In genomic region chr3:141487419-141488345, GRCh38 we compare ENCODE assay signal across 8 cellular contexts. TPM values are rescaled to one million over a fixed set of nuclear protein-coding genes. Genes with fewer than 3 reads are reported as not detected.
DNase-seq lines count a peak whose midpoint lies in the region; ATAC-seq, FAIRE-seq and TF ChIP-seq lines count a peak whose summit lies in the region.

No MANE protein-coding gene starts in this region.

- in situ Hi-C loops in G401 (cut with HindIII; ENCODE audit: low sequenced_read_pairs) (no loop called here), HAP-1 (cut with MboI; ENCODE audit: low sequenced_read_pairs) (no loop called here)

- ATAC-seq in thoracic aorta (ENCODE audit: insufficient number of reproducible peaks, low FRiP score, low read depth) = peak; percentile 27

- no peaks in the 10 kb centered on the region for H3K36me3 ChIP-seq in HAP-1 (replicated peaks)
- H3K36me3 ChIP-seq in thoracic aorta = no peaks in the 10 kb centered on the region

- H3K9me3 ChIP-seq in HAP-1 (no peaks in the 10 kb centered on the region), thoracic aorta (no peaks in the 10 kb centered on the region)

- peak overlapping the region; percentile 91 to 93 for H3K27ac ChIP-seq in thoracic aorta

- peaks cover 11% of the 10 kb centered on the region for H3K4me1 ChIP-seq in HAP-1
- H3K4me1 ChIP-seq in thoracic aorta (ENCODE audit: control insufficient read depth in 1 of 2, low read depth in 2 of 2) = peaks cover 4 to 29% of the 10 kb centered on the region in 2 donors

- H3K4me3 ChIP-seq in HAP-1 = peak overlapping the region; percentile 75
- H3K4me3 ChIP-seq in thoracic aorta = peak overlapping the region; percentile 95

- peak; percentile 74 for DNase-seq in G401 (ENCODE audit: low spot score)
- peak; percentile 75 to 83 for DNase-seq in HAP-1 (ENCODE audit: low spot score in 2 of 2)
- DNase-seq in M059J (ENCODE audit: low read depth) = peak; percentile 86
- DNase-seq in SHP77 (lab: John Stamatoyannopoulos, UW) = peak; percentile 78 to 84
- DNase-seq in activated gamma-delta T cell treated with Interleukin-2 at 50 U/mL for 16 hours = peak; percentile 87
- DNase-seq in frontal cortex (ENCODE audit: low spot score in 2 of 2) = peak; percentile 40 to 41
- peak in 37 of 56 donors; percentile 11 to 80 (median 38) for DNase-seq in nucleus accumbens (lab: John Stamatoyannopoulos, UW)
- no peak for DNase-seq in thoracic aorta (ENCODE audit: low spot score)

- FAIRE-seq in frontal cortex (lab: Jason Lieb, UNC) = no peak

- H3K27me3 ChIP-seq in HAP-1 (ENCODE audit: low read depth) = no peaks in the 10 kb centered on the region
- H3K27me3 ChIP-seq in thoracic aorta (replicated peaks; ENCODE audit: insufficient read depth) = no peaks in the 10 kb centered on the region

- no peak for TF ChIP-seq CTCF in thoracic aorta (IDR thresholded peaks at IDR 0.05)

RNA-seq across cellular contexts. Expression of gene RASA2, which starts 0.9 kb away (rescaled TPM):
- 6.4 and 10.2 TPM in 2 replicates for total RNA-seq in G401 (2014; rRNA removed; shearing (Covaris generic))
- total RNA-seq in M059J (2014; rRNA removed; shearing (Covaris generic)) = 16.4 and 20.8 TPM in 2 replicates
- total RNA-seq in frontal cortex = 35.9 TPM
- total RNA-seq in thoracic aorta = 10 to 100 TPM; 15.4 to 23.1 TPM
